Comparison of ENCODE assay signal across 8 cellular contexts in genomic region chr5:116557669-116558271, GRCh38. TPM values are rescaled to one million over a fixed set of nuclear protein-coding genes. Genes with fewer than 3 reads are reported as not detected.
DNase-seq lines count a peak whose midpoint lies in the region; ATAC-seq, FAIRE-seq and TF ChIP-seq lines count a peak whose summit lies in the region.

No MANE protein-coding gene starts in this region.

- TF ChIP-seq POLR2A in upper lobe of left lung (IDR thresholded peaks at IDR 0.05), result no peak

- 26 to 31% methylated on average over 5 of the region's 5 CpGs for WGBS in upper lobe of left lung, 2 donors

- DNase-seq in DMS53 (lab: John Stamatoyannopoulos, UW) (peak; percentile 67), HEK293T (ENCODE audit: extremely low spot score) (peak; percentile 21), kidney tubule cell (ENCODE audit: low spot score) (peak; percentile 45), upper lobe of left lung (no peak)
- no peak for DNase-seq in activated CD4-positive, alpha-beta T cell treated with anti-CD3 and anti-CD28 coated beads, Interleukin-2, amount 50 U/mL, for 4 hours
- no peak for DNase-seq in activated naive CD4-positive, alpha-beta T cell treated with Interleukin-2 at 50 U/mL for 16 hours

- peaks cover 0 to 19% (median 10%) of the 10 kb centered on the region in 4 donors for H3K4me1 ChIP-seq in upper lobe of left lung

- no peak overlapping the region for H3K4me3 ChIP-seq in upper lobe of left lung

- TF ChIP-seq CTCF in upper lobe of left lung (IDR thresholded peaks at IDR 0.05), result peak in 2 of 6 experiments; percentile 30 to 45

- no peaks in the 10 kb centered on the region for H3K9me3 ChIP-seq in upper lobe of left lung

- POLR2A ChIA-PET in HEK293T (lab: Yijun Ruan, JAX), result no interaction called here

- H3K27me3 ChIP-seq in upper lobe of left lung, result no peaks in the 10 kb centered on the region

- TF ChIP-seq EP300 in upper lobe of left lung (IDR thresholded peaks at IDR 0.05), result no peak

- peak; percentile 41 for FAIRE-seq in TTC549 (lab: Jason Lieb, UNC)

- no peak overlapping the region for H3K27ac ChIP-seq in upper lobe of left lung

- H3K36me3 ChIP-seq in upper lobe of left lung, result no peaks in the 10 kb centered on the region

- ATAC-seq in upper lobe of left lung (ENCODE audit: low FRiP score in 2 of 2) (no peak), GM21786 (IDR thresholded peaks at IDR 0.05; ENCODE audit: unreplicated experiment) (no peak)

- CTCF ChIA-PET in HEK293T (lab: Yijun Ruan, JAX), result interaction anchor here (0.6 to 1.7 kb wide), 5 partner anchors 12 to 509 kb away, joined by 3 to 8 read pairs (median 3); no protein-coding TSS in a partner anchor

TF ChIP-seq in HEK293T, 16 proteins besides CTCF, POLR2A, EP300 and RAD21:
- TF ChIP-seq FOXK2 (IDR thresholded peaks at IDR 0.05) (no peak), FOXM1 (IDR thresholded peaks at IDR 0.05; ENCODE audit: borderline replicate concordance) (no peak), HDGF (IDR thresholded peaks at IDR 0.05; ENCODE audit: borderline replicate concordance) (no peak), L3MBTL2 (conservative IDR thresholded peaks at IDR 0.05) (no peak), FOXA1 (IDR thresholded peaks at IDR 0.05) (no peak), LEF1 (IDR thresholded peaks at IDR 0.05; ENCODE audit: borderline replicate concordance) (no peak), ELF4 (IDR thresholded peaks at IDR 0.05) (no peak), ARNT (IDR thresholded peaks at IDR 0.05) (no peak), TARDBP (IDR thresholded peaks at IDR 0.05) (no peak), BHLHE40 (IDR thresholded peaks at IDR 0.05; ENCODE audit: borderline replicate concordance) (no peak), SUZ12 (IDR thresholded peaks at IDR 0.05) (no peak), CTBP1 (IDR thresholded peaks at IDR 0.05; ENCODE audit: borderline replicate concordance) (no peak), NFRKB (IDR thresholded peaks at IDR 0.05) (no peak), ZNF384 (IDR thresholded peaks at IDR 0.05) (no peak), SP1 (IDR thresholded peaks at IDR 0.05) (no peak), PKNOX1 (IDR thresholded peaks at IDR 0.05) (no peak)

RNA-seq across cellular contexts. Expression of gene SEMA6A, which starts 16.9 kb away (rescaled TPM):
- total RNA-seq in upper lobe of left lung, result 10 to 100 TPM; 17.1 to 66.5 (median 26.9) TPM

Comparison
In these comparisons a context has a peak if more than half of its experiments do, and no peak if none do; other contexts are left out.
1. DNase-seq: peak in DMS53 (single experiment), HEK293T (single experiment) and kidney tubule cell (single experiment); none in activated CD4-positive, alpha-beta T cell treated with anti-CD3 and anti-CD28 coated beads, Interleukin-2, amount 50 U/mL, for 4 hours (0 of 2), upper lobe of left lung (0 of 2) and activated naive CD4-positive, alpha-beta T cell treated with Interleukin-2 at 50 U/mL for 16 hours (single experiment).